ENCODE assay signal across 8 cellular contexts in genomic region chr13:32911506-32911905, GRCh38.
DNase-seq lines count a peak whose midpoint lies in the region; ATAC-seq and TF ChIP-seq lines count a peak whose summit lies in the region.

No MANE protein-coding gene starts in this region.

- no peaks in the 10 kb centered on the region for H3K27me3 ChIP-seq in lung (ENCODE audit: control insufficient read depth, insufficient read depth)

- in situ Hi-C loops in ACHN (cut with HindIII; ENCODE audit: low pct_ligation_motif_present, low pct_unique_long_range_greater_than_20kb, low sequenced_read_pairs) = loop anchor here (25.0 kb wide), 1 partner anchor 174 kb away; no protein-coding TSS in a partner anchor

- H3K4me3 ChIP-seq in lung (no peak overlapping the region), lower leg skin (ENCODE audit: low read depth, poor library complexity, severe bottlenecking) (no peak overlapping the region)

- ATAC-seq in HG03196 (IDR thresholded peaks at IDR 0.05; ENCODE audit: unreplicated experiment) (peak; percentile 72), lung (ENCODE audit: insufficient read depth, low FRiP score) (no peak)

- no peaks in the 10 kb centered on the region for H3K36me3 ChIP-seq in lung (ENCODE audit: control insufficient read depth in 2 of 2, insufficient read depth in 2 of 2, low read length in 2 of 2)

- DNase-seq in ACHN = peak; percentile 70
- DNase-seq in NOMO-1 treated with DMSO at 0.1 percent for 48 hours (lab: John Stamatoyannopoulos, UW; ENCODE audit: unreplicated experiment) = peak; percentile 76
- DNase-seq in cerebellum (ENCODE audit: low spot score) = peak; percentile 7
- DNase-seq in lung (ENCODE audit: low spot score) = no peak
- DNase-seq in lower leg skin (ENCODE audit: low spot score in 2 of 2) = no peak
- DNase-seq in NCI-H510A (lab: John Stamatoyannopoulos, UW) = no peak

- H3K4me1 ChIP-seq in lung (ENCODE audit: control insufficient read depth in 2 of 2, insufficient read depth in 2 of 2, low read length in 2 of 2) = no peaks in the 10 kb centered on the region

- TF ChIP-seq CTCF in GM12874 (IDR thresholded peaks at IDR 0.05; ENCODE audit: insufficient read depth, low read depth, low read length) (peak; percentile 60), lung (IDR thresholded peaks at IDR 0.05; ENCODE audit: control extremely low read depth, extremely low read depth) (peak; percentile 16), lower leg skin (IDR thresholded peaks at IDR 0.05) (no peak)

- peaks cover 3 to 4% of the 10 kb centered on the region in 2 donors for H3K9me3 ChIP-seq in lung (ENCODE audit: control insufficient read depth in 2 of 2, insufficient read depth in 1 of 2, low read length in 1 of 2)

- 88 to 96% methylated on average over 2 of the region's 2 CpGs for WGBS in lung, 2 donors
- 87 to 94% methylated on average over 2 of the region's 2 CpGs for WGBS in lower leg skin, 2 donors

- TF ChIP-seq POLR2A in lower leg skin (IDR thresholded peaks at IDR 0.05) = no peak

- intact Hi-C loops in lower leg skin (cut with DNase I; ENCODE audit: low total_unique reads) = no loop called here

- H3K27ac ChIP-seq in lung (ENCODE audit: low read depth in 1 of 2, low read length in 1 of 2) = no peak overlapping the region

Comparison
In these comparisons a context has a peak if more than half of its experiments do, and no peak if none do; other contexts are left out.
1. DNase-seq: peak in ACHN (single experiment), NOMO-1 treated with DMSO at 0.1 percent for 48 hours (single experiment) and cerebellum (single experiment); none in lung (single experiment), lower leg skin (0 of 2) and NCI-H510A (single experiment).
2. CTCF ChIP-seq: peak in GM12874 (single experiment) and lung (single experiment); none in lower leg skin (0 of 3).